In the genomic region with DNA sequence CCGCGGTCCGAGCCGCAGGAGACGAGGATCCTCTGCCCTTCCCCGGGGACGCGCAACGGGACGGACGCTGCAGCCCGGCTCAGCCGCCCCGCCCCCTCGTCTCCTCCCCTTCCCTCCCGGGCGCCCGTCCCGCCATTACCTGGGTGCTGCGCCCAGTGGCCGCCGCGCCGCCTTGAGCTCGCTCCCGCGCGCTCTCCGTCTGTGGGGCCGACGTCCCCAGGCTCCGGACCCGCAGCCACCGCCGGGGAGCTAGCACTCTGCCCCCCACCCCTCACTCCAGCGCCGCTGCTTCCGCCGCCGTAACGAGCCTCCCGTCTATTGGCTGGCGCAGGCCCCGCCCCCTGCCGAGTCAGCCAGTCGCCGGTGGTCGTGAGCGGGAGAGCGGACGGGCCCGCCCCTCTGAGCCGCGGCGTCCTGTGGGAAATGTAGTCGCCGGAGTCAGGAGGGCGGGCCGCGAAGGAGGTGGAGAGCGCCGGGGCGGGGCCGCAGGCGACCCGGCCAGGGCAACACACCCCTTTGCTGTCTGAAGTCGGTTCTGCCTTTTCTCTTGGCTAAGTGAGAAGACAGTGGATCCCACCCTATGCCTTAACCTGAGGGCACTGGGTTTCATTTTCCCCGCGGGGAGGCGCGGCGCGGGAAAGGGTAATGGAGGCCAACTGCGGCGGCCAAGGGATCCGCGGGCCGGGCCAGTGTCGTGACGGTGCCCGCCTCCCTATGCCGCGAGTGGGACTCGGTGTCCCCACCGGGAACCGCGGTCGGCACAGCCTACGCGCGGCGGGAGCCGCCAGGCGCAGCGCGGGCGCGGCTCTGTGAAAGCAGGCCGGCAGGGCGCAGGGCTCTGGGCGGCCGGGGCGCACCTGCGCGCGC, we compare ENCODE assay signal across 1 cellular context.
TF ChIP-seq lines count a peak whose summit lies in the region.

A gene (minus strand): TSS at position 259 of the 867 bp plus-strand sequence. CDS start 1,767 bp downstream, outside the sequence.

TF ChIP-seq in HepG2, 621 proteins besides CTCF, POLR2A, EP300 and RAD21 (continued from another document and continues in another):
- TF ChIP-seq GABPA (IDR thresholded peaks at IDR 0.05; ENCODE audit: low read depth, low read length) (peak; percentile 82), GABPA (CRISPR knock-in tag; IDR thresholded peaks at IDR 0.05; ENCODE audit: low read depth) (peak; percentile 86), NFYB (CRISPR knock-in tag; IDR thresholded peaks at IDR 0.05) (peak; percentile 94), ZC3H13 (CRISPR knock-in tag; IDR thresholded peaks at IDR 0.05) (peak; percentile 80; the same call in 1 of the 2 replicates), TOPORS (CRISPR knock-in tag; IDR thresholded peaks at IDR 0.05) (peak; percentile 24; the same call in 1 of the 2 replicates), ZNF317 (CRISPR knock-in tag; IDR thresholded peaks at IDR 0.05) (no peak), ZNF543 (CRISPR knock-in tag; IDR thresholded peaks at IDR 0.05) (peak; percentile 90; the same call in 1 of the 2 replicates), ZBTB7B (CRISPR knock-in tag; IDR thresholded peaks at IDR 0.05) (no peak), CCDC6 (CRISPR knock-in tag; IDR thresholded peaks at IDR 0.05) (no peak; the same call in none of the 2 replicates), HIVEP1 (CRISPR knock-in tag; IDR thresholded peaks at IDR 0.05) (no peak; the same call in 1 of the 2 replicates), ZSCAN20 (CRISPR knock-in tag; IDR thresholded peaks at IDR 0.05; ENCODE audit: borderline replicate concordance) (peak; percentile 90; the same call in 1 of the 2 replicates), ERF (CRISPR knock-in tag; IDR thresholded peaks at IDR 0.05) (peak; percentile 23; the same call in 1 of the 2 replicates), FOXA1 (IDR thresholded peaks at IDR 0.05) (no peak), FOXA1 (CRISPR knock-in tag; IDR thresholded peaks at IDR 0.05) (no peak), FIP1L1 (IDR thresholded peaks at IDR 0.05; ENCODE audit: borderline replicate concordance, insufficient read depth, low read depth, low read length) (no peak), JUNB (CRISPR knock-in tag; IDR thresholded peaks at IDR 0.05; ENCODE audit: borderline replicate concordance) (no peak), SRY (CRISPR knock-in tag; IDR thresholded peaks at IDR 0.05) (peak; percentile 59; the same call in 1 of the 2 replicates), ZSCAN29 (CRISPR knock-in tag; conservative IDR thresholded peaks at IDR 0.05) (no peak), TBX2 (CRISPR knock-in tag; IDR thresholded peaks at IDR 0.05; ENCODE audit: borderline replicate concordance) (peak; percentile 63; the same call in 1 of the 2 replicates), ZNF572 (CRISPR knock-in tag; IDR thresholded peaks at IDR 0.05) (peak; percentile 22; the same call in 1 of the 2 replicates), XRCC5 (optimal IDR thresholded peaks at IDR 0.05; ENCODE audit: low read length) (peak; percentile 93), ZNF329 (CRISPR knock-in tag; IDR thresholded peaks at IDR 0.05; ENCODE audit: low read depth) (no peak), ISX (CRISPR knock-in tag; conservative IDR thresholded peaks at IDR 0.05) (no peak; the same call in 1 of the 2 replicates), HDAC2 (CRISPR knock-in tag; IDR thresholded peaks at IDR 0.05) (no peak; the same call in 1 of the 2 replicates), ZNF484 (CRISPR knock-in tag; IDR thresholded peaks at IDR 0.05; ENCODE audit: borderline replicate concordance, low read depth) (peak; percentile 85; the same call in 1 of the 2 replicates), RFX1 (IDR thresholded peaks at IDR 0.05) (no peak), STAG1 (CRISPR knock-in tag; IDR thresholded peaks at IDR 0.05) (no peak; the same call in 1 of the 2 replicates), HNRNPH1 (optimal IDR thresholded peaks at IDR 0.05; ENCODE audit: low read depth, low read length) (no peak), ZNF839 (CRISPR knock-in tag; IDR thresholded peaks at IDR 0.05; ENCODE audit: borderline replicate concordance) (no peak), ZNF235 (CRISPR knock-in tag; IDR thresholded peaks at IDR 0.05; ENCODE audit: borderline replicate concordance) (0 out of 2 replicates have a peak, but pooled peaks have one; percentile 38), CENPX (CRISPR knock-in tag; IDR thresholded peaks at IDR 0.05) (no peak), ZFP36 (IDR thresholded peaks at IDR 0.05; ENCODE audit: borderline replicate concordance, low read depth, low read length, partially characterized antibody) (no peak), FLYWCH1 (CRISPR knock-in tag; IDR thresholded peaks at IDR 0.05) (no peak)
- TF ChIP-seq, protein P1, sequence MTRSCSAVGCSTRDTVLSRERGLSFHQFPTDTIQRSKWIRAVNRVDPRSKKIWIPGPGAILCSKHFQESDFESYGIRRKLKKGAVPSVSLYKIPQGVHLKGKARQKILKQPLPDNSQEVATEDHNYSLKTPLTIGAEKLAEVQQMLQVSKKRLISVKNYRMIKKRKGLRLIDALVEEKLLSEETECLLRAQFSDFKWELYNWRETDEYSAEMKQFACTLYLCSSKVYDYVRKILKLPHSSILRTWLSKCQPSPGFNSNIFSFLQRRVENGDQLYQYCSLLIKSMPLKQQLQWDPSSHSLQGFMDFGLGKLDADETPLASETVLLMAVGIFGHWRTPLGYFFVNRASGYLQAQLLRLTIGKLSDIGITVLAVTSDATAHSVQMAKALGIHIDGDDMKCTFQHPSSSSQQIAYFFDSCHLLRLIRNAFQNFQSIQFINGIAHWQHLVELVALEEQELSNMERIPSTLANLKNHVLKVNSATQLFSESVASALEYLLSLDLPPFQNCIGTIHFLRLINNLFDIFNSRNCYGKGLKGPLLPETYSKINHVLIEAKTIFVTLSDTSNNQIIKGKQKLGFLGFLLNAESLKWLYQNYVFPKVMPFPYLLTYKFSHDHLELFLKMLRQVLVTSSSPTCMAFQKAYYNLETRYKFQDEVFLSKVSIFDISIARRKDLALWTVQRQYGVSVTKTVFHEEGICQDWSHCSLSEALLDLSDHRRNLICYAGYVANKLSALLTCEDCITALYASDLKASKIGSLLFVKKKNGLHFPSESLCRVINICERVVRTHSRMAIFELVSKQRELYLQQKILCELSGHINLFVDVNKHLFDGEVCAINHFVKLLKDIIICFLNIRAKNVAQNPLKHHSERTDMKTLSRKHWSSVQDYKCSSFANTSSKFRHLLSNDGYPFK (CRISPR knock-in tag; IDR thresholded peaks at IDR 0.05; ENCODE audit: borderline replicate concordance): peak; percentile 69; the same call in 1 of the 2 replicates
- TF ChIP-seq, protein P2, sequence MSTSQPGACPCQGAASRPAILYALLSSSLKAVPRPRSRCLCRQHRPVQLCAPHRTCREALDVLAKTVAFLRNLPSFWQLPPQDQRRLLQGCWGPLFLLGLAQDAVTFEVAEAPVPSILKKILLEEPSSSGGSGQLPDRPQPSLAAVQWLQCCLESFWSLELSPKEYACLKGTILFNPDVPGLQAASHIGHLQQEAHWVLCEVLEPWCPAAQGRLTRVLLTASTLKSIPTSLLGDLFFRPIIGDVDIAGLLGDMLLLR (CRISPR knock-in tag; IDR thresholded peaks at IDR 0.05): no peak; the same call in 1 of the 2 replicates
- TF ChIP-seq, protein P3, sequence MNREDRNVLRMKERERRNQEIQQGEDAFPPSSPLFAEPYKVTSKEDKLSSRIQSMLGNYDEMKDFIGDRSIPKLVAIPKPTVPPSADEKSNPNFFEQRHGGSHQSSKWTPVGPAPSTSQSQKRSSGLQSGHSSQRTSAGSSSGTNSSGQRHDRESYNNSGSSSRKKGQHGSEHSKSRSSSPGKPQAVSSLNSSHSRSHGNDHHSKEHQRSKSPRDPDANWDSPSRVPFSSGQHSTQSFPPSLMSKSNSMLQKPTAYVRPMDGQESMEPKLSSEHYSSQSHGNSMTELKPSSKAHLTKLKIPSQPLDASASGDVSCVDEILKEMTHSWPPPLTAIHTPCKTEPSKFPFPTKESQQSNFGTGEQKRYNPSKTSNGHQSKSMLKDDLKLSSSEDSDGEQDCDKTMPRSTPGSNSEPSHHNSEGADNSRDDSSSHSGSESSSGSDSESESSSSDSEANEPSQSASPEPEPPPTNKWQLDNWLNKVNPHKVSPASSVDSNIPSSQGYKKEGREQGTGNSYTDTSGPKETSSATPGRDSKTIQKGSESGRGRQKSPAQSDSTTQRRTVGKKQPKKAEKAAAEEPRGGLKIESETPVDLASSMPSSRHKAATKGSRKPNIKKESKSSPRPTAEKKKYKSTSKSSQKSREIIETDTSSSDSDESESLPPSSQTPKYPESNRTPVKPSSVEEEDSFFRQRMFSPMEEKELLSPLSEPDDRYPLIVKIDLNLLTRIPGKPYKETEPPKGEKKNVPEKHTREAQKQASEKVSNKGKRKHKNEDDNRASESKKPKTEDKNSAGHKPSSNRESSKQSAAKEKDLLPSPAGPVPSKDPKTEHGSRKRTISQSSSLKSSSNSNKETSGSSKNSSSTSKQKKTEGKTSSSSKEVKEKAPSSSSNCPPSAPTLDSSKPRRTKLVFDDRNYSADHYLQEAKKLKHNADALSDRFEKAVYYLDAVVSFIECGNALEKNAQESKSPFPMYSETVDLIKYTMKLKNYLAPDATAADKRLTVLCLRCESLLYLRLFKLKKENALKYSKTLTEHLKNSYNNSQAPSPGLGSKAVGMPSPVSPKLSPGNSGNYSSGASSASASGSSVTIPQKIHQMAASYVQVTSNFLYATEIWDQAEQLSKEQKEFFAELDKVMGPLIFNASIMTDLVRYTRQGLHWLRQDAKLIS (CRISPR knock-in tag; IDR thresholded peaks at IDR 0.05): no peak
- TF ChIP-seq, protein P4, sequence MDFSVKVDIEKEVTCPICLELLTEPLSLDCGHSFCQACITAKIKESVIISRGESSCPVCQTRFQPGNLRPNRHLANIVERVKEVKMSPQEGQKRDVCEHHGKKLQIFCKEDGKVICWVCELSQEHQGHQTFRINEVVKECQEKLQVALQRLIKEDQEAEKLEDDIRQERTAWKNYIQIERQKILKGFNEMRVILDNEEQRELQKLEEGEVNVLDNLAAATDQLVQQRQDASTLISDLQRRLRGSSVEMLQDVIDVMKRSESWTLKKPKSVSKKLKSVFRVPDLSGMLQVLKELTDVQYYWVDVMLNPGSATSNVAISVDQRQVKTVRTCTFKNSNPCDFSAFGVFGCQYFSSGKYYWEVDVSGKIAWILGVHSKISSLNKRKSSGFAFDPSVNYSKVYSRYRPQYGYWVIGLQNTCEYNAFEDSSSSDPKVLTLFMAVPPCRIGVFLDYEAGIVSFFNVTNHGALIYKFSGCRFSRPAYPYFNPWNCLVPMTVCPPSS (IDR thresholded peaks at IDR 0.05): no peak
- TF ChIP-seq, protein P5, sequence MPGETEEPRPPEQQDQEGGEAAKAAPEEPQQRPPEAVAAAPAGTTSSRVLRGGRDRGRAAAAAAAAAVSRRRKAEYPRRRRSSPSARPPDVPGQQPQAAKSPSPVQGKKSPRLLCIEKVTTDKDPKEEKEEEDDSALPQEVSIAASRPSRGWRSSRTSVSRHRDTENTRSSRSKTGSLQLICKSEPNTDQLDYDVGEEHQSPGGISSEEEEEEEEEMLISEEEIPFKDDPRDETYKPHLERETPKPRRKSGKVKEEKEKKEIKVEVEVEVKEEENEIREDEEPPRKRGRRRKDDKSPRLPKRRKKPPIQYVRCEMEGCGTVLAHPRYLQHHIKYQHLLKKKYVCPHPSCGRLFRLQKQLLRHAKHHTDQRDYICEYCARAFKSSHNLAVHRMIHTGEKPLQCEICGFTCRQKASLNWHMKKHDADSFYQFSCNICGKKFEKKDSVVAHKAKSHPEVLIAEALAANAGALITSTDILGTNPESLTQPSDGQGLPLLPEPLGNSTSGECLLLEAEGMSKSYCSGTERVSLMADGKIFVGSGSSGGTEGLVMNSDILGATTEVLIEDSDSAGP (CRISPR knock-in tag; IDR thresholded peaks at IDR 0.05; ENCODE audit: borderline replicate concordance): peak; percentile 95
- TF ChIP-seq, protein P6, sequence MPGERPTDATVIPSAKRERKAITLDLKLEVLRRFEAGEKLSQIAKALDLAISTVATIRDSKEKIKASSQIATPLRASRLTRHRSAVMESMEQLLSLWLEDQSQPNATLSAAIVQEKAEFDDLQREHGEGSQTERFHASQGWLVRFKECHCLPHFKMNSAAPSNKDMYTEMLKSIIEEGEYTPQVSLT (CRISPR knock-in tag; IDR thresholded peaks at IDR 0.05; ENCODE audit: borderline replicate concordance, low read depth): no peak
- TF ChIP-seq, protein P7, sequence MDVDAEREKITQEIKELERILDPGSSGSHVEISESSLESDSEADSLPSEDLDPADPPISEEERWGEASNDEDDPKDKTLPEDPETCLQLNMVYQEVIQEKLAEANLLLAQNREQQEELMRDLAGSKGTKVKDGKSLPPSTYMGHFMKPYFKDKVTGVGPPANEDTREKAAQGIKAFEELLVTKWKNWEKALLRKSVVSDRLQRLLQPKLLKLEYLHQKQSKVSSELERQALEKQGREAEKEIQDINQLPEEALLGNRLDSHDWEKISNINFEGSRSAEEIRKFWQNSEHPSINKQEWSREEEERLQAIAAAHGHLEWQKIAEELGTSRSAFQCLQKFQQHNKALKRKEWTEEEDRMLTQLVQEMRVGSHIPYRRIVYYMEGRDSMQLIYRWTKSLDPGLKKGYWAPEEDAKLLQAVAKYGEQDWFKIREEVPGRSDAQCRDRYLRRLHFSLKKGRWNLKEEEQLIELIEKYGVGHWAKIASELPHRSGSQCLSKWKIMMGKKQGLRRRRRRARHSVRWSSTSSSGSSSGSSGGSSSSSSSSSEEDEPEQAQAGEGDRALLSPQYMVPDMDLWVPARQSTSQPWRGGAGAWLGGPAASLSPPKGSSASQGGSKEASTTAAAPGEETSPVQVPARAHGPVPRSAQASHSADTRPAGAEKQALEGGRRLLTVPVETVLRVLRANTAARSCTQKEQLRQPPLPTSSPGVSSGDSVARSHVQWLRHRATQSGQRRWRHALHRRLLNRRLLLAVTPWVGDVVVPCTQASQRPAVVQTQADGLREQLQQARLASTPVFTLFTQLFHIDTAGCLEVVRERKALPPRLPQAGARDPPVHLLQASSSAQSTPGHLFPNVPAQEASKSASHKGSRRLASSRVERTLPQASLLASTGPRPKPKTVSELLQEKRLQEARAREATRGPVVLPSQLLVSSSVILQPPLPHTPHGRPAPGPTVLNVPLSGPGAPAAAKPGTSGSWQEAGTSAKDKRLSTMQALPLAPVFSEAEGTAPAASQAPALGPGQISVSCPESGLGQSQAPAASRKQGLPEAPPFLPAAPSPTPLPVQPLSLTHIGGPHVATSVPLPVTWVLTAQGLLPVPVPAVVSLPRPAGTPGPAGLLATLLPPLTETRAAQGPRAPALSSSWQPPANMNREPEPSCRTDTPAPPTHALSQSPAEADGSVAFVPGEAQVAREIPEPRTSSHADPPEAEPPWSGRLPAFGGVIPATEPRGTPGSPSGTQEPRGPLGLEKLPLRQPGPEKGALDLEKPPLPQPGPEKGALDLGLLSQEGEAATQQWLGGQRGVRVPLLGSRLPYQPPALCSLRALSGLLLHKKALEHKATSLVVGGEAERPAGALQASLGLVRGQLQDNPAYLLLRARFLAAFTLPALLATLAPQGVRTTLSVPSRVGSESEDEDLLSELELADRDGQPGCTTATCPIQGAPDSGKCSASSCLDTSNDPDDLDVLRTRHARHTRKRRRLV (CRISPR knock-in tag; IDR thresholded peaks at IDR 0.05): no peak
- TF ChIP-seq, protein P8, sequence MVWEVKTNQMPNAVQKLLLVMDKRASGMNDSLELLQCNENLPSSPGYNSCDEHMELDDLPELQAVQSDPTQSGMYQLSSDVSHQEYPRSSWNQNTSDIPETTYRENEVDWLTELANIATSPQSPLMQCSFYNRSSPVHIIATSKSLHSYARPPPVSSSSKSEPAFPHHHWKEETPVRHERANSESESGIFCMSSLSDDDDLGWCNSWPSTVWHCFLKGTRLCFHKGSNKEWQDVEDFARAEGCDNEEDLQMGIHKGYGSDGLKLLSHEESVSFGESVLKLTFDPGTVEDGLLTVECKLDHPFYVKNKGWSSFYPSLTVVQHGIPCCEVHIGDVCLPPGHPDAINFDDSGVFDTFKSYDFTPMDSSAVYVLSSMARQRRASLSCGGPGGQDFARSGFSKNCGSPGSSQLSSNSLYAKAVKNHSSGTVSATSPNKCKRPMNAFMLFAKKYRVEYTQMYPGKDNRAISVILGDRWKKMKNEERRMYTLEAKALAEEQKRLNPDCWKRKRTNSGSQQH (CRISPR knock-in tag; IDR thresholded peaks at IDR 0.05; ENCODE audit: low read depth): no peak; the same call in 1 of the 2 replicates
